ENCODE assay signal across 26 cellular contexts in genomic region chr13:27192896-27193295, GRCh38. TPM values are rescaled to one million over a fixed set of nuclear protein-coding genes. Genes with fewer than 3 reads are reported as not detected.
DNase-seq lines count a peak whose midpoint lies in the region; ATAC-seq, FAIRE-seq and TF ChIP-seq lines count a peak whose summit lies in the region.
"Had no signal": no experiment of that assay in that cellular context is flagged by ENCODE, and none has a peak within 500 bp of the region (broad histone marks: within the 10 kb centered on the region; RNA-seq: fewer than 3 reads in every experiment).

No MANE protein-coding gene starts in this region.

- FAIRE-seq in D721Med (lab: Jason Lieb, UNC): no peak
- FAIRE-seq: A204.1, GM18507, HepG2 had no signal

- no peak overlapping the region for H3K27ac ChIP-seq in GM23248
- H3K27ac ChIP-seq in endodermal cell (ENCODE audit: low read depth, low read length): no peak overlapping the region
- no peak overlapping the region for H3K27ac ChIP-seq in tibial artery
- H3K27ac ChIP-seq: PC-9, SJSA1 had no signal

- no peaks in the 10 kb centered on the region for H3K9me2 ChIP-seq in GM23248 (ENCODE audit: insufficient read depth)

- TF ChIP-seq CTCF in endodermal cell (conservative IDR thresholded peaks at IDR 0.05): no peak
- TF ChIP-seq CTCF in tibial artery (IDR thresholded peaks at IDR 0.05): no peak
- no peak for TF ChIP-seq CTCF in D721Med (IDR thresholded peaks at IDR 0.05; ENCODE audit: insufficient read depth, missing control alignments)

- no peak for DNase-seq in activated T-cell treated with anti-CD3 and anti-CD28 coated beads, Interleukin-2, amount 50 U/mL, for 24 hours
- no peak for DNase-seq in activated T-cell treated with anti-CD3 and anti-CD28 coated beads for 4 hours
- no peak for DNase-seq in GM23248
- DNase-seq in stimulated activated effector memory CD8-positive, alpha-beta T cell treated with anti-CD3 and anti-CD28 coated beads, Interleukin-12 subunit alpha, Interleukin-12 subunit beta, amount 100 ng/mL, for 72 hours (ENCODE audit: low spot score in 2 of 2): no peak
- no peak for DNase-seq in endodermal cell
- DNase-seq in tibial artery: no peak
- no peak for DNase-seq in D721Med (ENCODE audit: insufficient read length, low spot score)
- DNase-seq: Calu3; H7; KBM-7; NCI-H1105; NCI-H1436 treated with DMSO at 0.1 percent for 48 hours; NCI-H187 treated with DMSO at 0.1 percent for 48 hours; NCI-H2171 treated with DMSO at 0.1 percent for 48 hours; NCI-H446; NCI-H524 treated with DMSO at 0.1 percent for 48 hours; NCI-H82; NK-92 treated with Interleukin-12 subunit alpha and Interleukin-12 subunit beta, amount 100 ng/mL, for 24 hours; PC-9; Right ventricle myocardium superior; RPMI8226 had no signal

- H3K4me1 Mint-ChIP-seq in activated T-cell treated with anti-CD3 and anti-CD28 coated beads, Interleukin-2, amount 50 U/mL, for 24 hours (ENCODE audit: low read depth): peaks cover 24% of the 10 kb centered on the region
- peaks cover 22% of the 10 kb centered on the region for H3K4me1 Mint-ChIP-seq in activated T-helper 17 cell treated with anti-CD3 and anti-CD28 coated beads, Interleukin-2, amount 50 U/mL, for 72 hours
- peaks cover 42% of the 10 kb centered on the region for H3K4me1 Mint-ChIP-seq in stimulated activated effector memory CD8-positive, alpha-beta T cell treated with anti-CD3 and anti-CD28 coated beads, Interleukin-12 subunit alpha, Interleukin-12 subunit beta, amount 100 ng/mL, for 72 hours
- H3K4me1 Mint-ChIP-seq in endodermal cell: peaks cover 6% of the 10 kb centered on the region

- H2AFZ ChIP-seq in GM23248: peak overlapping the region; percentile 29; the same call in 1 of the 2 replicates
- H2AFZ ChIP-seq: PC-9 had no signal

- no peak overlapping the region for H3K9ac ChIP-seq in GM23248
- no peak overlapping the region for H3K9ac ChIP-seq in endodermal cell (ENCODE audit: extremely low read depth, low read length, poor library complexity, severe bottlenecking)

- H3K4me3 ChIP-seq in GM23248 (no peak overlapping the region), endodermal cell (ENCODE audit: low read length) (no peak overlapping the region), tibial artery (no peak overlapping the region)
- H3K4me3 ChIP-seq: PC-9, SJSA1 had no signal

- H3K9me3 ChIP-seq in GM23248 (ENCODE audit: low read depth) (no peaks in the 10 kb centered on the region), endodermal cell (ENCODE audit: control insufficient read depth, low read length) (no peaks in the 10 kb centered on the region), tibial artery (no peaks in the 10 kb centered on the region)
- H3K9me3 ChIP-seq: SJSA1 had no signal

- no peaks in the 10 kb centered on the region for H3K27me3 ChIP-seq in GM23248 (replicated peaks; ENCODE audit: insufficient read depth)
- H3K27me3 ChIP-seq in endodermal cell (ENCODE audit: control insufficient read depth, insufficient read depth, low read length, poor library complexity, severe bottlenecking): no peaks in the 10 kb centered on the region
- peaks cover 0 to 7% of the 10 kb centered on the region in 2 donors for H3K27me3 ChIP-seq in tibial artery
- H3K27me3 ChIP-seq: SJSA1 had no signal

- H3K4me2 ChIP-seq in GM23248 (ENCODE audit: unreplicated experiment): peak overlapping the region; percentile 3
- H3K4me2 ChIP-seq: PC-9 had no signal

- no peaks in the 10 kb centered on the region for H3K79me2 ChIP-seq in GM23248 (ENCODE audit: insufficient read depth)

- no peaks in the 10 kb centered on the region for H3K36me3 Mint-ChIP-seq in activated T-cell treated with anti-CD3 and anti-CD28 coated beads, Interleukin-2, amount 50 U/mL, for 24 hours (ENCODE audit: low read depth)
- H3K36me3 Mint-ChIP-seq in activated T-helper 17 cell treated with anti-CD3 and anti-CD28 coated beads, Interleukin-2, amount 50 U/mL, for 72 hours (ENCODE audit: low read depth): no peaks in the 10 kb centered on the region
- peaks cover 5% of the 10 kb centered on the region for H3K36me3 Mint-ChIP-seq in stimulated activated effector memory CD8-positive, alpha-beta T cell treated with anti-CD3 and anti-CD28 coated beads, Interleukin-12 subunit alpha, Interleukin-12 subunit beta, amount 100 ng/mL, for 72 hours
- no peaks in the 10 kb centered on the region for H3K36me3 Mint-ChIP-seq in endodermal cell (ENCODE audit: low read depth)

- no peaks in the 10 kb centered on the region for H3K9me3 Mint-ChIP-seq in activated T-cell treated with anti-CD3 and anti-CD28 coated beads, Interleukin-2, amount 50 U/mL, for 24 hours
- no peaks in the 10 kb centered on the region for H3K9me3 Mint-ChIP-seq in activated T-helper 17 cell treated with anti-CD3 and anti-CD28 coated beads, Interleukin-2, amount 50 U/mL, for 72 hours
- no peaks in the 10 kb centered on the region for H3K9me3 Mint-ChIP-seq in stimulated activated effector memory CD8-positive, alpha-beta T cell treated with anti-CD3 and anti-CD28 coated beads, Interleukin-12 subunit alpha, Interleukin-12 subunit beta, amount 100 ng/mL, for 72 hours
- peaks cover 1% of the 10 kb centered on the region for H3K9me3 Mint-ChIP-seq in endodermal cell

- peak overlapping the region; percentile 48 for H3K27ac Mint-ChIP-seq in activated T-cell treated with anti-CD3 and anti-CD28 coated beads, Interleukin-2, amount 50 U/mL, for 24 hours
- peak overlapping the region; percentile 53 for H3K27ac Mint-ChIP-seq in activated T-helper 17 cell treated with anti-CD3 and anti-CD28 coated beads, Interleukin-2, amount 50 U/mL, for 72 hours
- peak overlapping the region; percentile 74 for H3K27ac Mint-ChIP-seq in stimulated activated effector memory CD8-positive, alpha-beta T cell treated with anti-CD3 and anti-CD28 coated beads, Interleukin-12 subunit alpha, Interleukin-12 subunit beta, amount 100 ng/mL, for 72 hours
- H3K27ac Mint-ChIP-seq in endodermal cell: no peak overlapping the region

- in situ Hi-C loops in GM23248 (cut with MboI): no loop called here

- H3K27me3 Mint-ChIP-seq in activated T-cell treated with anti-CD3 and anti-CD28 coated beads, Interleukin-2, amount 50 U/mL, for 24 hours: peaks cover 27% of the 10 kb centered on the region
- H3K27me3 Mint-ChIP-seq in activated T-helper 17 cell treated with anti-CD3 and anti-CD28 coated beads, Interleukin-2, amount 50 U/mL, for 72 hours: peaks cover 9% of the 10 kb centered on the region
- no peaks in the 10 kb centered on the region for H3K27me3 Mint-ChIP-seq in endodermal cell (ENCODE audit: insufficient read depth)

- ATAC-seq in activated T-helper 17 cell treated with anti-CD3 and anti-CD28 coated beads, Interleukin-2, amount 50 U/mL, for 72 hours (replicated peaks): peak; percentile 73
- peak; percentile 83 for ATAC-seq in stimulated activated effector memory CD8-positive, alpha-beta T cell treated with anti-CD3 and anti-CD28 coated beads, Interleukin-12 subunit alpha, Interleukin-12 subunit beta, amount 100 ng/mL, for 72 hours
- ATAC-seq: HepG2 had no signal

- no peaks in the 10 kb centered on the region for H3K36me3 ChIP-seq in GM23248 (ENCODE audit: low read depth)
- no peaks in the 10 kb centered on the region for H3K36me3 ChIP-seq in endodermal cell (ENCODE audit: control insufficient read depth, insufficient read depth, low read length)
- no peaks in the 10 kb centered on the region for H3K36me3 ChIP-seq in tibial artery
- H3K36me3 ChIP-seq: SJSA1 had no signal

- H3F3A ChIP-seq in GM23248 (ENCODE audit: insufficient read depth): peaks cover 18% of the 10 kb centered on the region

- H4K20me1 ChIP-seq in GM23248 (ENCODE audit: insufficient read depth): no peaks in the 10 kb centered on the region

- H3K4me1 ChIP-seq in GM23248 (ENCODE audit: insufficient read depth) (peaks cover 30% of the 10 kb centered on the region), endodermal cell (ENCODE audit: control insufficient read depth, insufficient read depth, low read length) (no peaks in the 10 kb centered on the region), tibial artery (no peaks in the 10 kb centered on the region)

- no peak overlapping the region for H3K4me3 Mint-ChIP-seq in activated T-cell treated with anti-CD3 and anti-CD28 coated beads, Interleukin-2, amount 50 U/mL, for 24 hours
- peak overlapping the region; percentile 44 for H3K4me3 Mint-ChIP-seq in activated T-helper 17 cell treated with anti-CD3 and anti-CD28 coated beads, Interleukin-2, amount 50 U/mL, for 72 hours
- peak overlapping the region; percentile 31 for H3K4me3 Mint-ChIP-seq in stimulated activated effector memory CD8-positive, alpha-beta T cell treated with anti-CD3 and anti-CD28 coated beads, Interleukin-12 subunit alpha, Interleukin-12 subunit beta, amount 100 ng/mL, for 72 hours
- no peak overlapping the region for H3K4me3 Mint-ChIP-seq in endodermal cell

- intact Hi-C loops in tibial artery (cut with DNase I; ENCODE audit: low total_unique reads): no loop called here

RNA-seq across cellular contexts. Expression of gene USP12, which starts 21.3 kb away (rescaled TPM):
- 18.9 and 21.8 TPM in 2 replicates for total RNA-seq in GM23248 (2014; rRNA removed; shearing (Covaris generic))
- polyA plus RNA-seq in GM23248 (2016; fragmentation: Nextera tagmentation; extraction: Ambion mirVana): 16.0 and 16.7 TPM in 2 replicates
- total RNA-seq in activated T-helper 17 cell treated with anti-CD3 and anti-CD28 coated beads, Interleukin-2, amount 50 U/mL, for 72 hours: 10 to 100 TPM; 65.6 to 77.2 TPM
- total RNA-seq in endodermal cell: 10 to 100 TPM; 18.9 to 23.2 TPM
- polyA plus RNA-seq in endodermal cell (2013, experiment 1 of 2): 18.8 TPM
- 18.2 TPM for polyA plus RNA-seq in endodermal cell (2013, experiment 2 of 2)

RNA-seq across cellular contexts. Expression of gene RPL21, which starts 58.5 kb away (rescaled TPM):
- 609 and 638 TPM in 2 replicates for total RNA-seq in GM23248 (2014; rRNA removed; shearing (Covaris generic))
- 390 and 434 TPM in 2 replicates for polyA plus RNA-seq in GM23248 (2016; fragmentation: Nextera tagmentation; extraction: Ambion mirVana)
- total RNA-seq in activated T-helper 17 cell treated with anti-CD3 and anti-CD28 coated beads, Interleukin-2, amount 50 U/mL, for 72 hours: 1,000 to 10,000 TPM; 1,350 to 1,709 TPM
- total RNA-seq in endodermal cell: 100 to 1,000 TPM; 882 to 975 TPM
- 1,851 TPM for polyA plus RNA-seq in endodermal cell (2013, experiment 1 of 2)
- 1,837 TPM for polyA plus RNA-seq in endodermal cell (2013, experiment 2 of 2)

Comparison
In these comparisons a context has a peak if more than half of its experiments do, and no peak if none do; other contexts are left out.
1. H3K4me3 Mint-ChIP-seq: peak in activated T-helper 17 cell treated with anti-CD3 and anti-CD28 coated beads, Interleukin-2, amount 50 U/mL, for 72 hours (single experiment) and stimulated activated effector memory CD8-positive, alpha-beta T cell treated with anti-CD3 and anti-CD28 coated beads, Interleukin-12 subunit alpha, Interleukin-12 subunit beta, amount 100 ng/mL, for 72 hours (single experiment); none in activated T-cell treated with anti-CD3 and anti-CD28 coated beads, Interleukin-2, amount 50 U/mL, for 24 hours (single experiment) and endodermal cell (single experiment).